In the genomic region with DNA sequence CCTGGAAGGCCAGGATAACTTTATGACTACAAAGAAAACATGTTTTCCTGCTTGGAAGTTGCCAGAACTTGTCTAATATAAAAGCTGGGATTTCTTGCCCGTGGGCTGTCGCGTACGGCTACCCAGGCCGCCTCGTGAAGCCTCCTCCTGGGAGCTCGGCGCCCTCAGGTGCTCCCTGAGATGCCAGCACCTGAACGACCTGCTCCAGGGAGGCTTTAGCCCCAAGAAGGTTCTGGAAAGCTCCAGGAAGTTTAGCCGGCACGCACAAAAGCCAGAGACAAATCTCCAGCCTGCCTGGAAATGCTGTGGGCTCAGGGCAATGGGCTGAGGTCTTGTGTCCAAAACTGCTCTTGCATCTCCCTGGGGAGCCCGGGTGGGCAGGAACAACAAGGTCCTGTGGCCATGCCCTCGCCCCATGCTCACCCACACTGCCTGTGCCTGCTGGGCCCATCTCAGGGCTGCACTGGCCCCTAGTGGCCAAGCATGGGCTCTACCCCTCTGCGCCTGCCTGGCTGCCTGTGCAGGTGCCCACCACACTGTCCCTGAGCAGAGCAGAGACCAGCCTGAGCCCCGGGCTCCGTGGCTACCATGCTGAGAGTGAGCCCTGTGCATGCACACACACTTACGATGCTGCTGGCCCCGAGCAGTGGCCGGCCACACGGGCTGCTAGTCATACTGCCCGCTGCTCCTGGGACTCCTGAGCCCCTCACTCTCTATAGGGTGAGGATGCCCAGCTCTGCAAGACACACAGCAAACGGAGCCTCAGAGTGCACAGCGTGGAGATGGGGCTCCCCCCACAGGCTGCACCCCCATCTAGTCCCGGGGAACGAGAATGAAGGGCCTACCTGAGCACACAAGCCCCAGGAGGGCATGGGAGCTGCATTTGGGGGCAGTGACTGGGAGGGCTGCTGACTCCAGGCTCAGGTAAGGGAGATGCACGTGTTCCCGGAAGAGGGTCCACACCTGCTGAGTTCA, we compare ENCODE assay signal across 9 cellular contexts. TPM values are rescaled to one million over a fixed set of nuclear protein-coding genes. Genes with fewer than 3 reads are reported as not detected.
DNase-seq lines count a peak whose midpoint lies in the region; ATAC-seq, FAIRE-seq and TF ChIP-seq lines count a peak whose summit lies in the region.
"Had no signal": no experiment of that assay in that cellular context is flagged by ENCODE, and none has a peak within 500 bp of the region (broad histone marks: within the 10 kb centered on the region; RNA-seq: fewer than 3 reads in every experiment).

No MANE protein-coding gene starts in this region.

- DNase-seq in A549 (ENCODE audit: low read depth in 1 of 2, low spot score in 1 of 2) = peak; percentile 72 to 83
- DNase-seq in GM13976 (ENCODE audit: low spot score) = peak; percentile 95
- DNase-seq in MM.1S = peak; percentile 73
- peak; percentile 54 for DNase-seq in T-helper 9 cell
- DNase-seq in amygdala (lab: John Stamatoyannopoulos, UW) = peak in 46 of 56 donors; percentile 6 to 72 (median 41)
- DNase-seq in hepatocyte (ENCODE audit: low spot score) = peak; percentile 87
- DNase-seq in stimulated activated CD4-positive, alpha-beta T cell treated with anti-CD3 and anti-CD28 coated beads, Interleukin-12 subunit alpha, Interleukin-12 subunit beta, amount 100 ng/mL, for 48 hours (ENCODE audit: low read depth in 2 of 3, low spot score in 1 of 3) = peak; percentile 55 to 60 (median 57)

- H3K36me3 ChIP-seq in MM.1S (replicated peaks; ENCODE audit: insufficient read depth, low read length) (no peaks in the 10 kb centered on the region), hepatocyte (replicated peaks; ENCODE audit: insufficient read depth, low read depth) (no peaks in the 10 kb centered on the region)

- TF ChIP-seq EP300 in A549 (IDR thresholded peaks at IDR 0.05) = no peak

- H3K79me2 ChIP-seq in MM.1S (ENCODE audit: low read length) (no peaks in the 10 kb centered on the region), hepatocyte (no peaks in the 10 kb centered on the region)

- ATAC-seq in A549 (peak; percentile 87 to 93), GM19452 (IDR thresholded peaks at IDR 0.05; ENCODE audit: unreplicated experiment) (no peak)

- H3K27ac ChIP-seq in A549 = peak overlapping the region; percentile 47 to 78; a peak in 5 of 6 replicates
- H3K27ac ChIP-seq in MM.1S (ENCODE audit: low read length) = no peak overlapping the region
- no peak overlapping the region for H3K27ac ChIP-seq in hepatocyte

- no peak overlapping the region for H3K9ac ChIP-seq in MM.1S (ENCODE audit: low read length)

- TF ChIP-seq RAD21 in A549 (conservative IDR thresholded peaks at IDR 0.05 in 1 of 2, IDR thresholded peaks at IDR 0.05 in 1 of 2) = peak; percentile 94 to 95

- H2AFZ ChIP-seq in MM.1S (ENCODE audit: low read length) (peak overlapping the region; percentile 54), hepatocyte (no peak overlapping the region)

- CTCF ChIA-PET in A549 (lab: Yijun Ruan, JAX) = interaction anchor here (0.5 to 12.0 kb wide), 43 partner anchors 9 to 420 kb away, joined by 3 to 184 read pairs (median 4); no protein-coding TSS in a partner anchor

- POLR2A ChIA-PET in A549 (lab: Yijun Ruan, JAX) = interaction anchor here (1.0 kb wide), 1 partner anchor 174 kb away, joined by 3 read pairs; no protein-coding TSS in a partner anchor

- no peaks in the 10 kb centered on the region for H4K20me1 ChIP-seq in MM.1S (ENCODE audit: insufficient read depth, low read length)
- H4K20me1 ChIP-seq in hepatocyte (ENCODE audit: insufficient read depth, poor library complexity, severe bottlenecking) = no peaks in the 10 kb centered on the region

- no peak for FAIRE-seq in A549 (lab: Jason Lieb, UNC)

- no peaks in the 10 kb centered on the region for H3F3A ChIP-seq in MM.1S (ENCODE audit: insufficient read depth, low read length)

- WGBS in A549 (ENCODE audit: missing lambda C conversion rate) = 47% methylated on average over 15 of the region's 27 CpGs
- WGBS in hepatocyte (ENCODE audit: low lambda C conversion rate, missing lambda C conversion rate) = 44% methylated on average over 26 of the region's 27 CpGs

- H3K9me3 ChIP-seq in A549 (no peaks in the 10 kb centered on the region), MM.1S (replicated peaks; ENCODE audit: insufficient read depth, low read length) (no peaks in the 10 kb centered on the region), hepatocyte (ENCODE audit: low read depth) (no peaks in the 10 kb centered on the region)

- H3K27me3 ChIP-seq in MM.1S (replicated peaks; ENCODE audit: insufficient read depth, low read length) (peaks cover 21% of the 10 kb centered on the region), hepatocyte (peaks cover 12% of the 10 kb centered on the region)

- H3K9me2 ChIP-seq in MM.1S (replicated peaks; ENCODE audit: insufficient read depth, low read length) (no peaks in the 10 kb centered on the region), hepatocyte (replicated peaks; ENCODE audit: insufficient read depth) (no peaks in the 10 kb centered on the region)

- H3K4me3 ChIP-seq in A549 = no peak overlapping the region
- no peak overlapping the region for H3K4me3 ChIP-seq in MM.1S (ENCODE audit: low read length)
- H3K4me3 ChIP-seq in hepatocyte = no peak overlapping the region
- H3K4me3 ChIP-seq: skin epidermis had no signal

- peak; percentile 81 for TF ChIP-seq CTCF in A549 (IDR thresholded peaks at IDR 0.05)
- TF ChIP-seq CTCF in GM13976 (IDR thresholded peaks at IDR 0.05; ENCODE audit: borderline replicate concordance, control extremely low read depth, extremely low read depth, insufficient read depth, missing control alignments) = peak; percentile 97
- peak; percentile 93 for TF ChIP-seq CTCF in MM.1S (IDR thresholded peaks at IDR 0.05; ENCODE audit: low read length)
- peak; percentile 91 for TF ChIP-seq CTCF in hepatocyte (IDR thresholded peaks at IDR 0.05; ENCODE audit: poor library complexity)

- no peak overlapping the region for H3K4me2 ChIP-seq in A549
- H3K4me2 ChIP-seq in MM.1S (ENCODE audit: low read depth, low read length) = no peak overlapping the region
- no peak overlapping the region for H3K4me2 ChIP-seq in hepatocyte

- in situ Hi-C loops in GM13976 (cut with MboI; ENCODE audit: low sequenced_read_pairs, unreplicated experiment) = loop anchor here (5.0 kb wide), 1 partner anchor 185 kb away; no protein-coding TSS in a partner anchor

- H3K4me1 ChIP-seq in A549 = peaks cover 41% of the 10 kb centered on the region
- 0 out of 2 replicates have a peak, but pooled peaks cover 3% of the 10 kb centered on the region for H3K4me1 ChIP-seq in MM.1S (ENCODE audit: low read length)
- H3K4me1 ChIP-seq in hepatocyte (ENCODE audit: insufficient read depth) = peaks cover 21% of the 10 kb centered on the region

- TF ChIP-seq POLR2A in A549 (IDR thresholded peaks at IDR 0.05; ENCODE audit: low read length) = no peak

TF ChIP-seq in A549, 52 proteins besides CTCF, POLR2A, EP300 and RAD21:
- peak; percentile 79 for TF ChIP-seq SMC3 (IDR thresholded peaks at IDR 0.05)
- TF ChIP-seq MAZ (IDR thresholded peaks at IDR 0.05; ENCODE audit: borderline replicate concordance, low read depth, low read length) = no peak
- TF ChIP-seq, protein P1, sequence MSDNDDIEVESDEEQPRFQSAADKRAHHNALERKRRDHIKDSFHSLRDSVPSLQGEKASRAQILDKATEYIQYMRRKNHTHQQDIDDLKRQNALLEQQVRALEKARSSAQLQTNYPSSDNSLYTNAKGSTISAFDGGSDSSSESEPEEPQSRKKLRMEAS (IDR thresholded peaks at IDR 0.05) = peak; percentile 63

RNA-seq across cellular contexts. Expression of gene CELSR1, which starts 4.9 kb away (rescaled TPM):
- polyA plus RNA-seq in A549 (2011; rRNA removed) = 15.3 and 19.4 TPM in 2 replicates
- 28.6 and 34.3 TPM in 2 replicates for polyA plus RNA-seq in A549 (2012; cell fraction: cytosol; rRNA removed)
- 65.9 and 84.5 TPM in 2 replicates for polyA plus RNA-seq in A549 (2012; cell fraction: nucleus; rRNA removed)
- polyA plus RNA-seq in A549 (2017; fragmentation: RNase III; extraction: RNeasy Plus Mini Kit Qiagen cat#74134 plus additional on column Dnase treatment) = 26.9 to 31.8 TPM (median 28.4 TPM) in 3 replicates
- 40.5 and 50.8 TPM in 2 replicates for polyA minus RNA-seq in A549 (2011; rRNA and poly(A)+ RNA removed)
- 5.8 and 8.7 TPM in 2 replicates for total RNA-seq in hepatocyte
- polyA plus RNA-seq in hepatocyte = 3.0 and 4.9 TPM in 2 replicates

Comparison
In these comparisons a context has a peak if more than half of its experiments do, and no peak if none do; other contexts are left out.
1. DNase-seq: peak in every context shown above with its lines; median percentile 95 in GM13976; 87 in hepatocyte; 78 in A549; 73 in MM.1S; 57 in stimulated activated CD4-positive, alpha-beta T cell treated with anti-CD3 and anti-CD28 coated beads, Interleukin-12 subunit alpha, Interleukin-12 subunit beta, amount 100 ng/mL, for 48 hours; 54 in T-helper 9 cell; 41 in amygdala.
2. H3K27ac ChIP-seq: peak in A549 (2 of 2); none in MM.1S (single experiment) and hepatocyte (single experiment).
3. Peak in every context shown above with its lines, with median percentiles within 50 percentile points of each other: CTCF ChIP-seq.